Comparison of ENCODE assay signal across 9 cellular contexts in the genomic region with DNA sequence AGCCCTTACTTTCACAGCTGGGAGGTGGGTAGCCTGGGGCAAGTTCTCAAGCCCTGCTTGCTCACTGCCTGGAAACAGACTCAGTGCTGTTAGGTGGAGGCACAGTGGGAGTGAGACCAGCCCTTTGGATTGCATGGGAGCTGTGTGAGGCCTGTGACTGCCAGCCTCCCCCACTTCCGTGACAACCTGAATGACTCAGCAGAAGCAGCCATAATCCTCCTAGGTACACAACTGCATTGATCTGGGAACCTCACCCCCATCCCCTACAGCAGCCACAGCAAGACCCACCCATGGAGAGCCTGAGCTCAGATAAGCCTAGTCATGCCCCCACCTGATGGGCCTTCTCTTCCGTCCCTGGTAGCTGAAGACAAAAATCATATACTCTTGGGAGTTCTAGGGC.
"Had no signal": no experiment of that assay in that cellular context is flagged by ENCODE, and none has a peak within 500 bp of the region (broad histone marks: within the 10 kb centered on the region; RNA-seq: fewer than 3 reads in every experiment).

No MANE protein-coding gene starts in this region.

- H3K27ac ChIP-seq: GM23248, HL-60 had no signal

- H3K4me1 ChIP-seq: HAP-1 had no signal

- H3K9ac ChIP-seq: GM23248 had no signal

- H2AFZ ChIP-seq: GM23248 had no signal

- H3K9me3 ChIP-seq: HAP-1 had no signal

- DNase-seq: GM23248, GOT3, H7, HFFc6, KG1 had no signal

- H3K36me3 ChIP-seq: HAP-1 had no signal

- ATAC-seq: HCT116 had no signal

- FAIRE-seq: HTR-8/SVneo had no signal

- H3K4me3 ChIP-seq: GM23248, HAP-1 had no signal
